Comparison of ENCODE assay signal across 21 cellular contexts in genomic region chr15:63200464-63201242, GRCh38. TPM values are rescaled to one million over a fixed set of nuclear protein-coding genes. Genes with fewer than 3 reads are reported as not detected.
DNase-seq lines count a peak whose midpoint lies in the region; ATAC-seq, FAIRE-seq and TF ChIP-seq lines count a peak whose summit lies in the region.
"Had no signal": no experiment of that assay in that cellular context is flagged by ENCODE, and none has a peak within 500 bp of the region (broad histone marks: within the 10 kb centered on the region; RNA-seq: fewer than 3 reads in every experiment).

No MANE protein-coding gene starts in this region.

- TF ChIP-seq EP300 in HepG2 (IDR thresholded peaks at IDR 0.05; ENCODE audit: low read depth in 2 of 2, low read length in 2 of 2) (no peak), HepG2 (CRISPR knock-in tag; IDR thresholded peaks at IDR 0.05; ENCODE audit: borderline replicate concordance) (no peak), K562 (IDR thresholded peaks at IDR 0.05; ENCODE audit: low read length) (peak; percentile 38; the same call in 1 of the 2 replicates)

- no peak for FAIRE-seq in HepG2 (lab: Jason Lieb, UNC)
- FAIRE-seq in K562 (lab: Jason Lieb, UNC): no peak
- FAIRE-seq: colon, kidney had no signal

- no peaks in the 10 kb centered on the region for H3K9me3 ChIP-seq in HepG2 (ENCODE audit: low read length)
- H3K9me3 ChIP-seq in right lobe of liver: no peaks in the 10 kb centered on the region
- no peaks in the 10 kb centered on the region for H3K9me3 ChIP-seq in T-helper 17 cell (ENCODE audit: control insufficient read depth, low read length, poor library complexity, severe bottlenecking)
- H3K9me3 ChIP-seq in K562 (replicated peaks; ENCODE audit: control insufficient read depth, insufficient read depth, low read depth, low read length): no peaks in the 10 kb centered on the region

- H3K4me3 ChIP-seq in HepG2 (replicated peaks in 1 of 3; ENCODE audit: insufficient read depth in 1 of 3, low read depth in 2 of 3, low read length in 3 of 3) (no peak overlapping the region), right lobe of liver (no peak overlapping the region), K562 (no peak overlapping the region)
- H3K4me3 ChIP-seq: skin epidermis had no signal

- H3K27ac Mint-ChIP-seq in T-helper 17 cell: peak overlapping the region; percentile 39
- H3K27ac Mint-ChIP-seq: memory B cell, progenitor cell of endocrine pancreas had no signal

- no peaks in the 10 kb centered on the region for H3K27me3 Mint-ChIP-seq in T-helper 17 cell
- H3K27me3 Mint-ChIP-seq: memory B cell, progenitor cell of endocrine pancreas had no signal

- DNase-seq in HepG2 (ENCODE audit: low spot score) (no peak), right lobe of liver (no peak), T-helper 17 cell (no peak), K562 (ENCODE audit: extremely low read depth in 1 of 4, low spot score in 3 of 4) (peak in 2 of 4 experiments; percentile 53 to 66), DMS53 (lab: John Stamatoyannopoulos, UW) (no peak), ureter (ENCODE audit: low spot score) (no peak)
- no peak for DNase-seq in effector CD4-positive, alpha-beta T cell
- DNase-seq: activated CD4-positive, alpha-beta T cell treated with anti-CD3 and anti-CD28 coated beads, Interleukin-2, amount 50 U/mL, for 1 hour; AML-193; hypothalamus; KG1; kidney; NCI-H1092 treated with DMSO at 0.1 percent for 48 hours; SIG-M5; stimulated activated CD4-positive, alpha-beta T cell treated with anti-CD3 and anti-CD28 coated beads, Interleukin-2, amount 100 ng/mL, for 48 hours; T1000 had no signal

- H4K20me1 ChIP-seq in HepG2 (ENCODE audit: insufficient read depth, low read length) (no peaks in the 10 kb centered on the region), K562 (replicated peaks; ENCODE audit: control insufficient read depth, insufficient read depth, low read length) (no peaks in the 10 kb centered on the region)

- CTCF ChIA-PET in HepG2 (lab: Yijun Ruan, JAX; ENCODE audit: low intra/inter-chr PET ratio, low total read pairs): no interaction called here
- CTCF ChIA-PET in K562 (lab: Yijun Ruan, JAX; ENCODE audit: low intra/inter-chr PET ratio): no interaction called here

- peak overlapping the region; percentile 67 for H3K4me3 Mint-ChIP-seq in T-helper 17 cell
- H3K4me3 Mint-ChIP-seq: memory B cell, nephron had no signal

- H3K79me2 ChIP-seq in HepG2 (ENCODE audit: insufficient read depth, low read length): peaks cover 3% of the 10 kb centered on the region
- H3K79me2 ChIP-seq in K562 (ENCODE audit: control insufficient read depth, insufficient read depth, low read length): peaks cover 92% of the 10 kb centered on the region

- peaks cover 68% of the 10 kb centered on the region for H3K4me1 Mint-ChIP-seq in T-helper 17 cell

- POLR2A ChIA-PET in HepG2 (lab: Yijun Ruan, JAX): no interaction called here
- POLR2A ChIA-PET in K562 (lab: Yijun Ruan, JAX): interaction anchor here (0.7 to 1.1 kb wide), 2 partner anchors 10 to 343 kb away, joined by 4 read pairs; no protein-coding TSS in a partner anchor

- H3K27me3 ChIP-seq in HepG2 (ENCODE audit: control insufficient read depth in 1 of 2, insufficient read depth in 2 of 2, low read length in 2 of 2) (no peaks in the 10 kb centered on the region), right lobe of liver (no peaks in the 10 kb centered on the region), K562 (ENCODE audit: control insufficient read depth in 2 of 2, insufficient read depth in 2 of 2, low read length in 2 of 2) (no peaks in the 10 kb centered on the region)

- no peaks in the 10 kb centered on the region for H3K9me1 ChIP-seq in K562 (ENCODE audit: control insufficient read depth, insufficient read depth, low read length)

- no peak overlapping the region for H3K9ac ChIP-seq in HepG2 (ENCODE audit: insufficient read depth, low read depth, low read length)
- H3K9ac ChIP-seq in K562 (ENCODE audit: insufficient read depth in 1 of 2, low read depth in 2 of 2, low read length in 2 of 2): peak overlapping the region; percentile 55 to 59; a peak in 3 of 4 replicates

- TF ChIP-seq POLR2A in HepG2 (IDR thresholded peaks at IDR 0.05; ENCODE audit: insufficient read depth in 1 of 2, low read depth in 2 of 2, low read length in 2 of 2): no peak
- no peak for TF ChIP-seq POLR2A in right lobe of liver (IDR thresholded peaks at IDR 0.05)
- TF ChIP-seq POLR2A in K562 (conservative IDR thresholded peaks at IDR 0.05): no peak

- in situ Hi-C loops in HepG2 (cut with HindIII; ENCODE audit: extremely low pct_ligation_motif_present, low pct_unique_long_range_greater_than_20kb): no loop called here
- in situ Hi-C loops in K562 (cut with MboI): no loop called here

- ATAC-seq in HepG2 (no peak), right lobe of liver (no peak), T-helper 17 cell (no peak), K562 (peak; percentile 12; the same call in 1 of the 3 replicates)

- H2AFZ ChIP-seq in HepG2 (ENCODE audit: low read length) (no peak overlapping the region), K562 (ENCODE audit: low read depth, low read length) (0 out of 2 replicates have a peak overlapping the region, but pooled peaks have one; percentile 21)

- WGBS in HepG2 (ENCODE audit: low lambda C conversion rate): 87% methylated on average over 5 of the region's 5 CpGs
- 82% methylated on average over 5 of the region's 5 CpGs for WGBS in right lobe of liver (ENCODE audit: insufficient coverage, low coverage, low lambda C conversion rate, missing lambda C conversion rate)
- 13% methylated on average over 5 of the region's 5 CpGs for WGBS in K562 (ENCODE audit: insufficient coverage, low coverage, missing lambda C conversion rate)

- BruUV-seq in HepG2 (replicated peaks; lab: Mats Ljungman, UMichigan): no TSS peak
- no TSS peak for BruUV-seq in K562 (replicated peaks; lab: Mats Ljungman, UMichigan)

- H3K36me3 ChIP-seq in HepG2 (replicated peaks in 1 of 2; ENCODE audit: control insufficient read depth in 1 of 2, insufficient read depth in 2 of 2, low read length in 2 of 2): no peaks in the 10 kb centered on the region
- no peaks in the 10 kb centered on the region for H3K36me3 ChIP-seq in right lobe of liver
- H3K36me3 ChIP-seq in K562 (ENCODE audit: control insufficient read depth, insufficient read depth, low read length): peaks cover 12% of the 10 kb centered on the region; the same call in 2 of the 3 replicates

- H3K4me2 ChIP-seq in HepG2 (ENCODE audit: low read depth, low read length) (no peak overlapping the region), K562 (ENCODE audit: insufficient read depth, low read length) (peak overlapping the region; percentile 64)

- TF ChIP-seq RAD21 in HepG2 (CRISPR knock-in tag; IDR thresholded peaks at IDR 0.05): no peak
- TF ChIP-seq RAD21 in K562 (CRISPR knock-in tag; conservative IDR thresholded peaks at IDR 0.05 in 1 of 2, IDR thresholded peaks at IDR 0.05 in 1 of 2): no peak

- H3K36me3 Mint-ChIP-seq in T-helper 17 cell (ENCODE audit: low read depth): peaks cover 5% of the 10 kb centered on the region

- H3K4me1 ChIP-seq in HepG2 (ENCODE audit: insufficient read depth, low read length) (peaks cover 20% of the 10 kb centered on the region), right lobe of liver (peaks cover 0 to 43% (median 12%) of the 10 kb centered on the region in 4 donors), K562 (replicated peaks in 1 of 2; ENCODE audit: control insufficient read depth in 2 of 2, insufficient read depth in 2 of 2, low read length in 2 of 2) (peaks cover 14 to 71% of the 10 kb centered on the region in 2 experiments)

- intact Hi-C loops in HepG2 (cut with micrococcal nuclease; ENCODE audit: unreplicated experiment) (no loop called here), right lobe of liver (cut with DNase I) (no loop called here), K562 (cut with micrococcal nuclease) (no loop called here)

- TF ChIP-seq CTCF in HepG2 (CRISPR knock-in tag; IDR thresholded peaks at IDR 0.05): no peak
- no peak for TF ChIP-seq CTCF in right lobe of liver (IDR thresholded peaks at IDR 0.05)
- no peak for TF ChIP-seq CTCF in K562 (IDR thresholded peaks at IDR 0.05 in 2 of 3, conservative IDR thresholded peaks at IDR 0.05 in 1 of 3; ENCODE audit: insufficient read depth in 2 of 3, low read depth in 1 of 3, low read length in 3 of 3)

- H3K27ac ChIP-seq in HepG2 (ENCODE audit: extremely low read length, insufficient read depth, low read length) (no peak overlapping the region), right lobe of liver (no peak overlapping the region), K562 (ENCODE audit: extremely low read depth, low read depth, low read length) (peak overlapping the region; percentile 79)
- H3K27ac ChIP-seq: skin epidermis had no signal

RNA-seq across cellular contexts. Expression of gene RAB8B, which starts 11.2 kb away (rescaled TPM):
- total RNA-seq in HepG2 (2016; rRNA removed; fragmentation: Illumina TruSeq; extraction: Trizol) (14.2 and 20.4 TPM in 2 replicates), right lobe of liver (10 to 100 TPM in 4 of 6 experiments, 1 to 10 TPM in 2; 5.8 to 50.7 (median 14.3) TPM), T-helper 17 cell (100 to 1,000 TPM in 1 of 2 donors, 10 to 100 TPM in 1; 78.1 to 108 TPM), K562 (2014; rRNA removed) (23.6 and 24.6 TPM in 2 replicates), K562 (2014; rRNA removed; fragmentation: Illumina TruSeq; extraction: Trizol) (28.9 and 33.9 TPM in 2 replicates), K562 (2015; rRNA removed; fragmentation: Illumina TruSeq; extraction: Trizol) (30.8 and 32.1 TPM in 2 replicates), K562 (2021) (24.2 and 27.3 TPM in 2 replicates), ureter (54.1 TPM)
- 0.79 and 1.7 TPM in 2 replicates for total RNA-seq in HepG2 (2016; cell fraction: cytosol; rRNA removed; fragmentation: Illumina TruSeq; extraction: Trizol; ENCODE audit: low read depth)
- 14.3 and 23.1 TPM in 2 replicates for total RNA-seq in HepG2 (2016; cell fraction: insoluble cytoplasmic fraction; rRNA removed; fragmentation: Illumina TruSeq; extraction: Trizol)
- total RNA-seq in HepG2 (2016; cell fraction: membrane; rRNA removed; fragmentation: Illumina TruSeq; extraction: Trizol): 4.1 and 5.5 TPM in 2 replicates
- 7.3 and 8.0 TPM in 2 replicates for total RNA-seq in HepG2 (2016; cell fraction: nucleus; rRNA removed; fragmentation: Illumina TruSeq; extraction: Trizol)
- polyA plus RNA-seq in HepG2 (2011; rRNA removed) (4.7 and 6.8 TPM in 2 replicates), K562 (2011; rRNA removed) (13.2 and 21.5 TPM in 2 replicates), K562 (2014; fragmentation: Illumina TruSeq; extraction: Trizol) (20.5 and 30.0 TPM in 2 replicates), K562 (2014; fragmentation: Nextera tagmentation; extraction: Ambion mirVana) (10 to 100 TPM in 1 of 2 experiments, 1 to 10 TPM in 1; 7.8 to 12.1 TPM), K562 (2014; rRNA removed) (17.4 and 17.6 TPM in 2 replicates)
- 2.3 and 3.5 TPM in 2 replicates for polyA plus RNA-seq in HepG2 (2011; cell fraction: cytosol; rRNA removed)
- polyA plus RNA-seq in HepG2 (2011; cell fraction: nucleus; rRNA removed): 3.0 TPM in 2 replicates
- polyA plus RNA-seq in HepG2 (2012): 5.3 and 8.5 TPM in 2 replicates
- 1.4 and 1.5 TPM in 2 replicates for polyA plus RNA-seq in HepG2 (2016; cell fraction: cytosol; fragmentation: Illumina TruSeq; extraction: Trizol; ENCODE audit: low read depth)
- 11.3 and 13.5 TPM in 2 replicates for polyA plus RNA-seq in HepG2 (2016; cell fraction: insoluble cytoplasmic fraction; fragmentation: Illumina TruSeq; extraction: Trizol; ENCODE audit: low read depth)
- polyA plus RNA-seq in HepG2 (2016; cell fraction: membrane; fragmentation: Illumina TruSeq; extraction: Trizol; ENCODE audit: low read depth): 2.8 and 2.9 TPM in 2 replicates
- 7.1 and 7.6 TPM in 2 replicates for polyA plus RNA-seq in HepG2 (2016; cell fraction: nucleus; fragmentation: Illumina TruSeq; extraction: Trizol; ENCODE audit: insufficient read depth, low read depth)
- 4.8 and 5.9 TPM in 2 replicates for polyA minus RNA-seq in HepG2 (2011; rRNA and poly(A)+ RNA removed; ENCODE audit: low replicate concordance)
- polyA minus RNA-seq in HepG2 (2011; cell fraction: cytosol; rRNA and poly(A)+ RNA removed): 22.2 and 22.6 TPM in 2 replicates
- 5.2 and 8.2 TPM in 2 replicates for polyA minus RNA-seq in HepG2 (2011; cell fraction: nucleus; rRNA and poly(A)+ RNA removed)
- total RNA-seq in K562 (2011; cell fraction: chromatin; rRNA removed; ENCODE audit: low replicate concordance): 10.7 and 17.8 TPM in 2 replicates
- total RNA-seq in K562 (2011; cell fraction: nucleolus; rRNA removed): 5.3 and 7.3 TPM in 2 replicates
- 10.6 and 18.9 TPM in 2 replicates for total RNA-seq in K562 (2011; cell fraction: nucleoplasm; rRNA removed)
- 4.1 and 7.1 TPM in 2 replicates for polyA plus RNA-seq in K562 (2011; cell fraction: cytosol; rRNA removed)
- 12.5 and 14.7 TPM in 2 replicates for polyA plus RNA-seq in K562 (2011; cell fraction: nucleus; rRNA removed)
- polyA plus RNA-seq in K562 (2012): 12.2 and 30.2 TPM in 2 replicates
- polyA minus RNA-seq in K562 (2011; rRNA and poly(A)+ RNA removed): 48.4 and 52.6 TPM in 2 replicates
- polyA minus RNA-seq in K562 (2011; cell fraction: cytosol; rRNA and poly(A)+ RNA removed): 36.9 and 49.1 TPM in 2 replicates
- polyA minus RNA-seq in K562 (2011; cell fraction: nucleus; rRNA and poly(A)+ RNA removed): 6.1 and 10.1 TPM in 2 replicates

RNA-seq across cellular contexts. Expression of gene RPS27L, which starts 43.4 kb away (rescaled TPM):
- total RNA-seq in HepG2 (2016; rRNA removed; fragmentation: Illumina TruSeq; extraction: Trizol): 433 and 596 TPM in 2 replicates
- total RNA-seq in HepG2 (2016; cell fraction: cytosol; rRNA removed; fragmentation: Illumina TruSeq; extraction: Trizol; ENCODE audit: low read depth): 167 and 206 TPM in 2 replicates
- total RNA-seq in HepG2 (2016; cell fraction: insoluble cytoplasmic fraction; rRNA removed; fragmentation: Illumina TruSeq; extraction: Trizol): 426 and 625 TPM in 2 replicates
- 209 and 262 TPM in 2 replicates for total RNA-seq in HepG2 (2016; cell fraction: membrane; rRNA removed; fragmentation: Illumina TruSeq; extraction: Trizol)
- 142 and 149 TPM in 2 replicates for total RNA-seq in HepG2 (2016; cell fraction: nucleus; rRNA removed; fragmentation: Illumina TruSeq; extraction: Trizol)
- 210 and 231 TPM in 2 replicates for polyA plus RNA-seq in HepG2 (2011; rRNA removed)
- polyA plus RNA-seq in HepG2 (2011; cell fraction: cytosol; rRNA removed): 112 and 159 TPM in 2 replicates
- polyA plus RNA-seq in HepG2 (2011; cell fraction: nucleus; rRNA removed): 53.6 and 77.1 TPM in 2 replicates
- 270 and 317 TPM in 2 replicates for polyA plus RNA-seq in HepG2 (2012)
- polyA plus RNA-seq in HepG2 (2016; cell fraction: cytosol; fragmentation: Illumina TruSeq; extraction: Trizol; ENCODE audit: low read depth): 194 and 258 TPM in 2 replicates
- 673 and 714 TPM in 2 replicates for polyA plus RNA-seq in HepG2 (2016; cell fraction: insoluble cytoplasmic fraction; fragmentation: Illumina TruSeq; extraction: Trizol; ENCODE audit: low read depth)
- 226 and 313 TPM in 2 replicates for polyA plus RNA-seq in HepG2 (2016; cell fraction: membrane; fragmentation: Illumina TruSeq; extraction: Trizol; ENCODE audit: low read depth)
- 277 and 280 TPM in 2 replicates for polyA plus RNA-seq in HepG2 (2016; cell fraction: nucleus; fragmentation: Illumina TruSeq; extraction: Trizol; ENCODE audit: insufficient read depth, low read depth)
- 12.7 and 14.4 TPM in 2 replicates for polyA minus RNA-seq in HepG2 (2011; rRNA and poly(A)+ RNA removed; ENCODE audit: low replicate concordance)
- 46.3 and 58.6 TPM in 2 replicates for polyA minus RNA-seq in HepG2 (2011; cell fraction: cytosol; rRNA and poly(A)+ RNA removed)
- polyA minus RNA-seq in HepG2 (2011; cell fraction: nucleus; rRNA and poly(A)+ RNA removed): 80.2 and 91.3 TPM in 2 replicates
- total RNA-seq in right lobe of liver: 100 to 1,000 TPM in 3 of 6 experiments, 10 to 100 TPM in 3; 63.9 to 115 (median 99.8) TPM
- total RNA-seq in T-helper 17 cell: 10 to 100 TPM; 49.8 to 64.2 TPM
- total RNA-seq in K562 (2011; cell fraction: chromatin; rRNA removed; ENCODE audit: low replicate concordance): 10.6 and 25.3 TPM in 2 replicates
- 10.3 and 10.4 TPM in 2 replicates for total RNA-seq in K562 (2011; cell fraction: nucleolus; rRNA removed)
- total RNA-seq in K562 (2011; cell fraction: nucleoplasm; rRNA removed): 17.9 and 22.3 TPM in 2 replicates
- 75.1 and 85.7 TPM in 2 replicates for total RNA-seq in K562 (2014; rRNA removed)
- 128 and 148 TPM in 2 replicates for total RNA-seq in K562 (2014; rRNA removed; fragmentation: Illumina TruSeq; extraction: Trizol)
- 92.6 and 105 TPM in 2 replicates for total RNA-seq in K562 (2015; rRNA removed; fragmentation: Illumina TruSeq; extraction: Trizol)
- total RNA-seq in K562 (2021): 94.4 and 115 TPM in 2 replicates
- polyA plus RNA-seq in K562 (2011; rRNA removed): 117 and 155 TPM in 2 replicates
- polyA plus RNA-seq in K562 (2011; cell fraction: cytosol; rRNA removed): 29.8 and 61.5 TPM in 2 replicates
- 20.0 and 40.3 TPM in 2 replicates for polyA plus RNA-seq in K562 (2011; cell fraction: nucleus; rRNA removed)
- polyA plus RNA-seq in K562 (2012): 157 and 166 TPM in 2 replicates
- 72.2 and 79.3 TPM in 2 replicates for polyA plus RNA-seq in K562 (2014; fragmentation: Illumina TruSeq; extraction: Trizol)
- 100 to 1,000 TPM; 328 to 382 TPM for polyA plus RNA-seq in K562 (2014; fragmentation: Nextera tagmentation; extraction: Ambion mirVana)
- 115 and 116 TPM in 2 replicates for polyA plus RNA-seq in K562 (2014; rRNA removed)
- polyA minus RNA-seq in K562 (2011; rRNA and poly(A)+ RNA removed): 27.4 and 34.5 TPM in 2 replicates
- 15.9 and 18.7 TPM in 2 replicates for polyA minus RNA-seq in K562 (2011; cell fraction: cytosol; rRNA and poly(A)+ RNA removed)
- 8.5 and 15.7 TPM in 2 replicates for polyA minus RNA-seq in K562 (2011; cell fraction: nucleus; rRNA and poly(A)+ RNA removed)
- total RNA-seq in ureter: 111 TPM

Comparison
In these comparisons a context has a peak if more than half of its experiments do, and no peak if none do; other contexts are left out.
1. Of the 241 proteins assayed by ChIP-seq in both HepG2 and K562: peak only in HepG2: none; only in K562: ADNP, BRD4, DPF2, EHMT2, EP300, ESRRA and 6 more; in both: none; in neither: 227; mixed calls (peak in some experiments, not most) for 2.